In the genomic region with DNA sequence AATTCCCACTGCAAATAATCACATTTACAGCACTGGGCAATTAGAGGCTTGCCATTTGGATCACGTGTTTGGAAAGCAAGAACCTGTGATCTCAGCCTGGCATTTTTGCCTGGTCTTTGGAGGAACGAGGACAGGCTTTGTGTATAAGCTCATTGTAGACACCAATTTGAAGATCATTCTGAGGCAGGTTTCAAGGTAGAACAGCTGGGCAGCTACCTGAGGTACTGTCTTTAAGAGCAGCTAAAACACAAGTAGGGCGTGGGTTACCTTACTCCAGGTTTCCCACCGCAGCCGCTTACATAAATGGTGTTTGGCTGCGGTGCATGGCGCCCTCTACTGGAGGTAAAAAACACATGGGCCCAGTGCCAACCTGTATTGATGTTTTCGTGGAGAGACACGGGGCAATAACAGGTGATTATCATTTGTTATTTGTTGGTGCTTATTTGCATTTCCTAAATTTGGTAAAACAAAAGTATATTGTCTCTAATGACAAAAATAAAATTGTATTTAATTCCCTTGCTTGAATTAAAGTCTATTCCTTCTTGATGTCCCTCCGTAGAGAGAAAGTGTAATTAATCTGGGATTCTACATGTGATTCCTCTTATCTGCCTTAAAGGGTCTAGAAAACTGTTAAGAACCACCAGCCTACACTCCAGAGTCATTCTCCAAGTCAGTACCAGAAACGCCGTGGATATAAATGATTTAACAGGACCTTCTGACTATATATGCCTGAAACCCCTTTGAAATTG, we compare ENCODE assay signal across 1 cellular context.
TF ChIP-seq lines count a peak whose summit lies in the region.

No MANE protein-coding gene starts in this region.

TF ChIP-seq in HEK293, 187 proteins besides CTCF, POLR2A, EP300 and RAD21 (continued from another document and continues in another):
- TF ChIP-seq ZNF777 (tag by site-specific recombination; IDR thresholded peaks at IDR 0.05; ENCODE audit: borderline replicate concordance) (no peak), ZNF544 (tag by site-specific recombination; IDR thresholded peaks at IDR 0.05) (no peak), SP3 (tag by site-specific recombination; IDR thresholded peaks at IDR 0.05) (no peak), ZNF791 (tag by site-specific recombination; IDR thresholded peaks at IDR 0.05) (no peak), ZNF2 (tag by site-specific recombination; IDR thresholded peaks at IDR 0.05) (0 out of 2 replicates have a peak, but pooled peaks have one; percentile 58), ZBTB7A (tag by site-specific recombination; IDR thresholded peaks at IDR 0.05; ENCODE audit: low read depth) (no peak), SCRT1 (tag by site-specific recombination; IDR thresholded peaks at IDR 0.05; ENCODE audit: borderline replicate concordance) (0 out of 2 replicates have a peak, but pooled peaks have one; percentile 58), REPIN1 (tag by site-specific recombination; IDR thresholded peaks at IDR 0.05; ENCODE audit: low read depth) (no peak), GFI1B (tag by site-specific recombination; IDR thresholded peaks at IDR 0.05) (no peak), KLF9 (tag by site-specific recombination; IDR thresholded peaks at IDR 0.05; ENCODE audit: low read depth) (no peak), HOXD13 (CRISPR knock-in tag; IDR thresholded peaks at IDR 0.05; ENCODE audit: borderline replicate concordance) (no peak), ZNF610 (tag by site-specific recombination; IDR thresholded peaks at IDR 0.05; ENCODE audit: borderline replicate concordance) (no peak), ZNF394 (tag by site-specific recombination; IDR thresholded peaks at IDR 0.05; ENCODE audit: borderline replicate concordance) (no peak), ZNF747 (tag by site-specific recombination; IDR thresholded peaks at IDR 0.05) (no peak), IKZF3 (tag by site-specific recombination; IDR thresholded peaks at IDR 0.05) (no peak), ZNF202 (tag by site-specific recombination; IDR thresholded peaks at IDR 0.05; ENCODE audit: borderline replicate concordance) (no peak), ZNF169 (tag by site-specific recombination; IDR thresholded peaks at IDR 0.05) (no peak), ZNF510 (tag by site-specific recombination; IDR thresholded peaks at IDR 0.05; ENCODE audit: insufficient replicate concordance) (no peak), ZNF16 (tag by site-specific recombination; IDR thresholded peaks at IDR 0.05; ENCODE audit: low read depth) (no peak), ZNF626 (tag by site-specific recombination; IDR thresholded peaks at IDR 0.05) (no peak), MEIS1 (CRISPR knock-in tag; IDR thresholded peaks at IDR 0.05; ENCODE audit: borderline replicate concordance) (no peak), ZBTB21 (tag by site-specific recombination; IDR thresholded peaks at IDR 0.05) (no peak), ZNF776 (tag by site-specific recombination; IDR thresholded peaks at IDR 0.05; ENCODE audit: borderline replicate concordance) (no peak), ZNF561 (tag by site-specific recombination; IDR thresholded peaks at IDR 0.05; ENCODE audit: borderline replicate concordance) (peak; percentile 38; the same call in 1 of the 2 replicates), PRDM1 (tag by site-specific recombination; IDR thresholded peaks at IDR 0.05) (no peak), ZBTB20 (tag by site-specific recombination; IDR thresholded peaks at IDR 0.05) (no peak), KLF10 (tag by site-specific recombination; IDR thresholded peaks at IDR 0.05) (no peak), SP2 (tag by site-specific recombination; IDR thresholded peaks at IDR 0.05) (no peak), ZNF658 (tag by site-specific recombination; IDR thresholded peaks at IDR 0.05) (no peak), GLI2 (tag by site-specific recombination; IDR thresholded peaks at IDR 0.05; ENCODE audit: borderline replicate concordance, low read depth) (no peak)
- TF ChIP-seq, protein P1, sequence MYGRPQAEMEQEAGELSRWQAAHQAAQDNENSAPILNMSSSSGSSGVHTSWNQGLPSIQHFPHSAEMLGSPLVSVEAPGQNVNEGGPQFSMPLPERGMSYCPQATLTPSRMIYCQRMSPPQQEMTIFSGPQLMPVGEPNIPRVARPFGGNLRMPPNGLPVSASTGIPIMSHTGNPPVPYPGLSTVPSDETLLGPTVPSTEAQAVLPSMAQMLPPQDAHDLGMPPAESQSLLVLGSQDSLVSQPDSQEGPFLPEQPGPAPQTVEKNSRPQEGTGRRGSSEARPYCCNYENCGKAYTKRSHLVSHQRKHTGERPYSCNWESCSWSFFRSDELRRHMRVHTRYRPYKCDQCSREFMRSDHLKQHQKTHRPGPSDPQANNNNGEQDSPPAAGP (tag by site-specific recombination; IDR thresholded peaks at IDR 0.05): no peak
- TF ChIP-seq, protein P2, sequence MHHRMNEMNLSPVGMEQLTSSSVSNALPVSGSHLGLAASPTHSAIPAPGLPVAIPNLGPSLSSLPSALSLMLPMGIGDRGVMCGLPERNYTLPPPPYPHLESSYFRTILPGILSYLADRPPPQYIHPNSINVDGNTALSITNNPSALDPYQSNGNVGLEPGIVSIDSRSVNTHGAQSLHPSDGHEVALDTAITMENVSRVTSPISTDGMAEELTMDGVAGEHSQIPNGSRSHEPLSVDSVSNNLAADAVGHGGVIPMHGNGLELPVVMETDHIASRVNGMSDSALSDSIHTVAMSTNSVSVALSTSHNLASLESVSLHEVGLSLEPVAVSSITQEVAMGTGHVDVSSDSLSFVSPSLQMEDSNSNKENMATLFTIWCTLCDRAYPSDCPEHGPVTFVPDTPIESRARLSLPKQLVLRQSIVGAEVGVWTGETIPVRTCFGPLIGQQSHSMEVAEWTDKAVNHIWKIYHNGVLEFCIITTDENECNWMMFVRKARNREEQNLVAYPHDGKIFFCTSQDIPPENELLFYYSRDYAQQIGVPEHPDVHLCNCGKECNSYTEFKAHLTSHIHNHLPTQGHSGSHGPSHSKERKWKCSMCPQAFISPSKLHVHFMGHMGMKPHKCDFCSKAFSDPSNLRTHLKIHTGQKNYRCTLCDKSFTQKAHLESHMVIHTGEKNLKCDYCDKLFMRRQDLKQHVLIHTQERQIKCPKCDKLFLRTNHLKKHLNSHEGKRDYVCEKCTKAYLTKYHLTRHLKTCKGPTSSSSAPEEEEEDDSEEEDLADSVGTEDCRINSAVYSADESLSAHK (tag by site-specific recombination; IDR thresholded peaks at IDR 0.05): no peak
- TF ChIP-seq, protein P3, sequence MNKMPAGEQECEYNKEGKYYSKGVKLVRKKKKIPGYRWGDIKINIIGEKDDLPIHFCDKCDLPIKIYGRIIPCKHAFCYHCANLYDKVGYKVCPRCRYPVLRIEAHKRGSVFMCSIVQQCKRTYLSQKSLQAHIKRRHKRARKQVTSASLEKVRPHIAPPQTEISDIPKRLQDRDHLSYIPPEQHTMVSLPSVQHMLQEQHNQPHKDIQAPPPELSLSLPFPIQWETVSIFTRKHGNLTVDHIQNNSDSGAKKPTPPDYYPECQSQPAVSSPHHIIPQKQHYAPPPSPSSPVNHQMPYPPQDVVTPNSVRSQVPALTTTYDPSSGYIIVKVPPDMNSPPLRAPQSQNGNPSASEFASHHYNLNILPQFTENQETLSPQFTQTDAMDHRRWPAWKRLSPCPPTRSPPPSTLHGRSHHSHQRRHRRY (tag by site-specific recombination; IDR thresholded peaks at IDR 0.05): no peak
- TF ChIP-seq, protein P4, sequence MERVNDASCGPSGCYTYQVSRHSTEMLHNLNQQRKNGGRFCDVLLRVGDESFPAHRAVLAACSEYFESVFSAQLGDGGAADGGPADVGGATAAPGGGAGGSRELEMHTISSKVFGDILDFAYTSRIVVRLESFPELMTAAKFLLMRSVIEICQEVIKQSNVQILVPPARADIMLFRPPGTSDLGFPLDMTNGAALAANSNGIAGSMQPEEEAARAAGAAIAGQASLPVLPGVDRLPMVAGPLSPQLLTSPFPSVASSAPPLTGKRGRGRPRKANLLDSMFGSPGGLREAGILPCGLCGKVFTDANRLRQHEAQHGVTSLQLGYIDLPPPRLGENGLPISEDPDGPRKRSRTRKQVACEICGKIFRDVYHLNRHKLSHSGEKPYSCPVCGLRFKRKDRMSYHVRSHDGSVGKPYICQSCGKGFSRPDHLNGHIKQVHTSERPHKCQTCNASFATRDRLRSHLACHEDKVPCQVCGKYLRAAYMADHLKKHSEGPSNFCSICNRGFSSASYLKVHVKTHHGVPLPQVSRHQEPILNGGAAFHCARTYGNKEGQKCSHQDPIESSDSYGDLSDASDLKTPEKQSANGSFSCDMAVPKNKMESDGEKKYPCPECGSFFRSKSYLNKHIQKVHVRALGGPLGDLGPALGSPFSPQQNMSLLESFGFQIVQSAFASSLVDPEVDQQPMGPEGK (tag by site-specific recombination; IDR thresholded peaks at IDR 0.05): no peak
- TF ChIP-seq, protein P5, sequence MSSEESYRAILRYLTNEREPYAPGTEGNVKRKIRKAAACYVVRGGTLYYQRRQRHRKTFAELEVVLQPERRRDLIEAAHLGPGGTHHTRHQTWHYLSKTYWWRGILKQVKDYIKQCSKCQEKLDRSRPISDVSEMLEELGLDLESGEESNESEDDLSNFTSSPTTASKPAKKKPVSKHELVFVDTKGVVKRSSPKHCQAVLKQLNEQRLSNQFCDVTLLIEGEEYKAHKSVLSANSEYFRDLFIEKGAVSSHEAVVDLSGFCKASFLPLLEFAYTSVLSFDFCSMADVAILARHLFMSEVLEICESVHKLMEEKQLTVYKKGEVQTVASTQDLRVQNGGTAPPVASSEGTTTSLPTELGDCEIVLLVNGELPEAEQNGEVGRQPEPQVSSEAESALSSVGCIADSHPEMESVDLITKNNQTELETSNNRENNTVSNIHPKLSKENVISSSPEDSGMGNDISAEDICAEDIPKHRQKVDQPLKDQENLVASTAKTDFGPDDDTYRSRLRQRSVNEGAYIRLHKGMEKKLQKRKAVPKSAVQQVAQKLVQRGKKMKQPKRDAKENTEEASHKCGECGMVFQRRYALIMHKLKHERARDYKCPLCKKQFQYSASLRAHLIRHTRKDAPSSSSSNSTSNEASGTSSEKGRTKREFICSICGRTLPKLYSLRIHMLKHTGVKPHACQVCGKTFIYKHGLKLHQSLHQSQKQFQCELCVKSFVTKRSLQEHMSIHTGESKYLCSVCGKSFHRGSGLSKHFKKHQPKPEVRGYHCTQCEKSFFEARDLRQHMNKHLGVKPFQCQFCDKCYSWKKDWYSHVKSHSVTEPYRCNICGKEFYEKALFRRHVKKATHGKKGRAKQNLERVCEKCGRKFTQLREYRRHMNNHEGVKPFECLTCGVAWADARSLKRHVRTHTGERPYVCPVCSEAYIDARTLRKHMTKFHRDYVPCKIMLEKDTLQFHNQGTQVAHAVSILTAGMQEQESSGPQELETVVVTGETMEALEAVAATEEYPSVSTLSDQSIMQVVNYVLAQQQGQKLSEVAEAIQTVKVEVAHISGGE (tag by site-specific recombination; conservative IDR thresholded peaks at IDR 0.05; ENCODE audit: low read depth): no peak
- TF ChIP-seq, protein P6, sequence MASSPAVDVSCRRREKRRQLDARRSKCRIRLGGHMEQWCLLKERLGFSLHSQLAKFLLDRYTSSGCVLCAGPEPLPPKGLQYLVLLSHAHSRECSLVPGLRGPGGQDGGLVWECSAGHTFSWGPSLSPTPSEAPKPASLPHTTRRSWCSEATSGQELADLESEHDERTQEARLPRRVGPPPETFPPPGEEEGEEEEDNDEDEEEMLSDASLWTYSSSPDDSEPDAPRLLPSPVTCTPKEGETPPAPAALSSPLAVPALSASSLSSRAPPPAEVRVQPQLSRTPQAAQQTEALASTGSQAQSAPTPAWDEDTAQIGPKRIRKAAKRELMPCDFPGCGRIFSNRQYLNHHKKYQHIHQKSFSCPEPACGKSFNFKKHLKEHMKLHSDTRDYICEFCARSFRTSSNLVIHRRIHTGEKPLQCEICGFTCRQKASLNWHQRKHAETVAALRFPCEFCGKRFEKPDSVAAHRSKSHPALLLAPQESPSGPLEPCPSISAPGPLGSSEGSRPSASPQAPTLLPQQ (tag by site-specific recombination; IDR thresholded peaks at IDR 0.05): no peak
- TF ChIP-seq, protein P7, sequence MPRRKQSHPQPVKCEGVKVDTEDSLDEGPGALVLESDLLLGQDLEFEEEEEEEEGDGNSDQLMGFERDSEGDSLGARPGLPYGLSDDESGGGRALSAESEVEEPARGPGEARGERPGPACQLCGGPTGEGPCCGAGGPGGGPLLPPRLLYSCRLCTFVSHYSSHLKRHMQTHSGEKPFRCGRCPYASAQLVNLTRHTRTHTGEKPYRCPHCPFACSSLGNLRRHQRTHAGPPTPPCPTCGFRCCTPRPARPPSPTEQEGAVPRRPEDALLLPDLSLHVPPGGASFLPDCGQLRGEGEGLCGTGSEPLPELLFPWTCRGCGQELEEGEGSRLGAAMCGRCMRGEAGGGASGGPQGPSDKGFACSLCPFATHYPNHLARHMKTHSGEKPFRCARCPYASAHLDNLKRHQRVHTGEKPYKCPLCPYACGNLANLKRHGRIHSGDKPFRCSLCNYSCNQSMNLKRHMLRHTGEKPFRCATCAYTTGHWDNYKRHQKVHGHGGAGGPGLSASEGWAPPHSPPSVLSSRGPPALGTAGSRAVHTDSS (tag by site-specific recombination; IDR thresholded peaks at IDR 0.05): 0 out of 2 replicates have a peak, but pooled peaks have one; percentile 20
- TF ChIP-seq, protein P8, sequence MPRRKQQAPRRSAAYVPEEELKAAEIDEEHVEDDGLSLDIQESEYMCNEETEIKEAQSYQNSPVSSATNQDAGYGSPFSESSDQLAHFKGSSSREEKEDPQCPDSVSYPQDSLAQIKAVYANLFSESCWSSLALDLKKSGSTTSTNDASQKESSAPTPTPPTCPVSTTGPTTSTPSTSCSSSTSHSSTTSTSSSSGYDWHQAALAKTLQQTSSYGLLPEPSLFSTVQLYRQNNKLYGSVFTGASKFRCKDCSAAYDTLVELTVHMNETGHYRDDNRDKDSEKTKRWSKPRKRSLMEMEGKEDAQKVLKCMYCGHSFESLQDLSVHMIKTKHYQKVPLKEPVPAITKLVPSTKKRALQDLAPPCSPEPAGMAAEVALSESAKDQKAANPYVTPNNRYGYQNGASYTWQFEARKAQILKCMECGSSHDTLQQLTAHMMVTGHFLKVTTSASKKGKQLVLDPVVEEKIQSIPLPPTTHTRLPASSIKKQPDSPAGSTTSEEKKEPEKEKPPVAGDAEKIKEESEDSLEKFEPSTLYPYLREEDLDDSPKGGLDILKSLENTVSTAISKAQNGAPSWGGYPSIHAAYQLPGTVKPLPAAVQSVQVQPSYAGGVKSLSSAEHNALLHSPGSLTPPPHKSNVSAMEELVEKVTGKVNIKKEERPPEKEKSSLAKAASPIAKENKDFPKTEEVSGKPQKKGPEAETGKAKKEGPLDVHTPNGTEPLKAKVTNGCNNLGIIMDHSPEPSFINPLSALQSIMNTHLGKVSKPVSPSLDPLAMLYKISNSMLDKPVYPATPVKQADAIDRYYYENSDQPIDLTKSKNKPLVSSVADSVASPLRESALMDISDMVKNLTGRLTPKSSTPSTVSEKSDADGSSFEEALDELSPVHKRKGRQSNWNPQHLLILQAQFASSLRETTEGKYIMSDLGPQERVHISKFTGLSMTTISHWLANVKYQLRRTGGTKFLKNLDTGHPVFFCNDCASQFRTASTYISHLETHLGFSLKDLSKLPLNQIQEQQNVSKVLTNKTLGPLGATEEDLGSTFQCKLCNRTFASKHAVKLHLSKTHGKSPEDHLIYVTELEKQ (tag by site-specific recombination; IDR thresholded peaks at IDR 0.05; ENCODE audit: borderline replicate concordance): no peak
- TF ChIP-seq, protein P9, sequence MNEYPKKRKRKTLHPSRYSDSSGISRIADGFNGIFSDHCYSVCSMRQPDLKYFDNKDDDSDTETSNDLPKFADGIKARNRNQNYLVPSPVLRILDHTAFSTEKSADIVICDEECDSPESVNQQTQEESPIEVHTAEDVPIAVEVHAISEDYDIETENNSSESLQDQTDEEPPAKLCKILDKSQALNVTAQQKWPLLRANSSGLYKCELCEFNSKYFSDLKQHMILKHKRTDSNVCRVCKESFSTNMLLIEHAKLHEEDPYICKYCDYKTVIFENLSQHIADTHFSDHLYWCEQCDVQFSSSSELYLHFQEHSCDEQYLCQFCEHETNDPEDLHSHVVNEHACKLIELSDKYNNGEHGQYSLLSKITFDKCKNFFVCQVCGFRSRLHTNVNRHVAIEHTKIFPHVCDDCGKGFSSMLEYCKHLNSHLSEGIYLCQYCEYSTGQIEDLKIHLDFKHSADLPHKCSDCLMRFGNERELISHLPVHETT (tag by site-specific recombination; IDR thresholded peaks at IDR 0.05): peak; percentile 44; the same call in 1 of the 2 replicates
